9 cellular contexts compared by ENCODE assay signal in genomic region chr14:61561144-61561543, GRCh38.
DNase-seq lines count a peak whose midpoint lies in the region; ATAC-seq and TF ChIP-seq lines count a peak whose summit lies in the region.
"Had no signal": no experiment of that assay in that cellular context is flagged by ENCODE, and none has a peak within 500 bp of the region (broad histone marks: within the 10 kb centered on the region; RNA-seq: fewer than 3 reads in every experiment).

No MANE protein-coding gene starts in this region.

- peaks cover 68% of the 10 kb centered on the region for H3K4me1 ChIP-seq in GM23248 (ENCODE audit: insufficient read depth)
- H3K4me1 ChIP-seq in gastroesophageal sphincter: peaks cover 0 to 40% (median under 1%) of the 10 kb centered on the region in 3 donors
- peaks cover 20 to 51% (median 27%) of the 10 kb centered on the region in 3 donors for H3K4me1 ChIP-seq in skeletal muscle tissue (ENCODE audit: control insufficient read depth in 3 of 3, insufficient read depth in 3 of 3, low read length in 3 of 3)

- ATAC-seq in T-cell (replicated peaks in 1 of 4) (no peak), gastroesophageal sphincter (no peak), GM18498 (IDR thresholded peaks at IDR 0.05; ENCODE audit: unreplicated experiment) (no peak), T-helper 17 cell (no peak)

- peak overlapping the region; percentile 66 for H3K4me2 ChIP-seq in GM23248 (ENCODE audit: unreplicated experiment)

- peak overlapping the region; percentile 85 for H3K9ac ChIP-seq in GM23248
- H3K9ac ChIP-seq in skeletal muscle tissue (ENCODE audit: low read depth in 1 of 3, low read length in 3 of 3): peak overlapping the region in 1 of 3 donors; percentile 9

- TF ChIP-seq CTCF in gastroesophageal sphincter (IDR thresholded peaks at IDR 0.05): peak in 1 of 4 experiments; percentile 10

- no peak for TF ChIP-seq POLR2A in gastroesophageal sphincter (IDR thresholded peaks at IDR 0.05)

- peaks cover 67% of the 10 kb centered on the region for H3K79me2 ChIP-seq in GM23248 (ENCODE audit: insufficient read depth)

- H3K9me3 ChIP-seq in GM23248 (ENCODE audit: low read depth) (no peaks in the 10 kb centered on the region), gastroesophageal sphincter (no peaks in the 10 kb centered on the region), skeletal muscle tissue (ENCODE audit: control insufficient read depth in 3 of 3, low read length in 3 of 3) (no peaks in the 10 kb centered on the region), T-helper 17 cell (ENCODE audit: control insufficient read depth, low read length, poor library complexity, severe bottlenecking) (no peaks in the 10 kb centered on the region)

- POLR2A ChIA-PET in T-cell (lab: Charles Lee): no interaction called here

- H3K36me3 ChIP-seq in GM23248 (ENCODE audit: low read depth) (no peaks in the 10 kb centered on the region), gastroesophageal sphincter (no peaks in the 10 kb centered on the region), skeletal muscle tissue (ENCODE audit: control insufficient read depth in 3 of 3, insufficient read depth in 3 of 3, low read length in 3 of 3) (no peaks in the 10 kb centered on the region), H7 (replicated peaks; ENCODE audit: control insufficient read depth, insufficient read depth, low read length) (no peaks in the 10 kb centered on the region)

- H3K27ac ChIP-seq in GM23248 (peak overlapping the region; percentile 99), gastroesophageal sphincter (peak overlapping the region; percentile 15 to 71 (median 64)), skeletal muscle tissue (ENCODE audit: low read depth, low read length) (peak overlapping the region; percentile 88)

- no peak for TF ChIP-seq EP300 in gastroesophageal sphincter (IDR thresholded peaks at IDR 0.05)

- no peaks in the 10 kb centered on the region for H4K20me1 ChIP-seq in GM23248 (ENCODE audit: insufficient read depth)

- CTCF ChIA-PET in T-cell (lab: Charles Lee): interaction anchor here in 1 of 2 donors (0.6 kb wide), 1 partner anchor 562 kb away, joined by 5 read pairs; no protein-coding TSS in a partner anchor

- H3K4me3 Mint-ChIP-seq in T-cell: no peak overlapping the region
- no peak overlapping the region for H3K4me3 Mint-ChIP-seq in T-helper 17 cell
- H3K4me3 Mint-ChIP-seq: T-helper 2 cell treated with Interferon-gamma antibody and Interleukin-4, amounts not matched to agents 5 μg/mL and 100 μg/mL, for 36 hours had no signal

- DNase-seq in GM23248: peak; percentile 59
- no peak for DNase-seq in T-cell
- no peak for DNase-seq in HuH-7 (ENCODE audit: low spot score)
- no peak for DNase-seq in T-helper 17 cell
- no peak for DNase-seq in H7

- H3K27ac Mint-ChIP-seq in T-cell (peak overlapping the region; percentile 4 to 16), T-helper 17 cell (no peak overlapping the region)

- 0 out of 2 replicates have a peak overlapping the region, but pooled peaks have one; percentile 1 for H3K4me3 ChIP-seq in GM23248
- H3K4me3 ChIP-seq in gastroesophageal sphincter: no peak overlapping the region
- H3K4me3 ChIP-seq in skeletal muscle tissue (ENCODE audit: low read length in 3 of 3): no peak overlapping the region
- no peak overlapping the region for H3K4me3 ChIP-seq in H7 (ENCODE audit: insufficient read depth, low read depth, low read length)

- no peak overlapping the region for H2AFZ ChIP-seq in GM23248

- in situ Hi-C loops in GM23248 (cut with MboI): loop anchor here (10.0 kb wide), 1 partner anchor 134 kb away; the partner anchor contains the start of gene HIF1A

- H3K9me3 Mint-ChIP-seq in T-cell: no peaks in the 10 kb centered on the region

- no peaks in the 10 kb centered on the region for H3K27me3 Mint-ChIP-seq in T-cell
- H3K27me3 Mint-ChIP-seq in T-helper 17 cell: no peaks in the 10 kb centered on the region

- H3F3A ChIP-seq in GM23248 (ENCODE audit: insufficient read depth): peaks cover 57% of the 10 kb centered on the region

- H3K36me3 Mint-ChIP-seq in T-cell (no peaks in the 10 kb centered on the region), T-helper 17 cell (ENCODE audit: low read depth) (no peaks in the 10 kb centered on the region)

- H3K9me2 ChIP-seq in GM23248 (ENCODE audit: insufficient read depth): no peaks in the 10 kb centered on the region

- WGBS in GM23248 (ENCODE audit: low coverage in 1 of 2, low lambda C conversion rate in 2 of 2, missing lambda C conversion rate in 2 of 2), 2 experiments: 39 to 47% methylated on average over 3 of the region's 3 CpGs
- 61 to 63% methylated on average over 2 of the region's 3 CpGs for WGBS in gastroesophageal sphincter (ENCODE audit: low coverage in 1 of 2), 2 donors

- H3K4me1 Mint-ChIP-seq in T-cell: peaks cover 6 to 32% (median 29%) of the 10 kb centered on the region in 3 donors
- peaks cover 27% of the 10 kb centered on the region for H3K4me1 Mint-ChIP-seq in T-helper 17 cell

- no peaks in the 10 kb centered on the region for H3K27me3 ChIP-seq in GM23248 (replicated peaks; ENCODE audit: insufficient read depth)
- H3K27me3 ChIP-seq in gastroesophageal sphincter: no peaks in the 10 kb centered on the region
- no peaks in the 10 kb centered on the region for H3K27me3 ChIP-seq in skeletal muscle tissue (ENCODE audit: control insufficient read depth in 3 of 3, insufficient read depth in 3 of 3, low read length in 3 of 3)
- no peaks in the 10 kb centered on the region for H3K27me3 ChIP-seq in H7 (ENCODE audit: control insufficient read depth, insufficient read depth, low read length)
